In the genomic region with DNA sequence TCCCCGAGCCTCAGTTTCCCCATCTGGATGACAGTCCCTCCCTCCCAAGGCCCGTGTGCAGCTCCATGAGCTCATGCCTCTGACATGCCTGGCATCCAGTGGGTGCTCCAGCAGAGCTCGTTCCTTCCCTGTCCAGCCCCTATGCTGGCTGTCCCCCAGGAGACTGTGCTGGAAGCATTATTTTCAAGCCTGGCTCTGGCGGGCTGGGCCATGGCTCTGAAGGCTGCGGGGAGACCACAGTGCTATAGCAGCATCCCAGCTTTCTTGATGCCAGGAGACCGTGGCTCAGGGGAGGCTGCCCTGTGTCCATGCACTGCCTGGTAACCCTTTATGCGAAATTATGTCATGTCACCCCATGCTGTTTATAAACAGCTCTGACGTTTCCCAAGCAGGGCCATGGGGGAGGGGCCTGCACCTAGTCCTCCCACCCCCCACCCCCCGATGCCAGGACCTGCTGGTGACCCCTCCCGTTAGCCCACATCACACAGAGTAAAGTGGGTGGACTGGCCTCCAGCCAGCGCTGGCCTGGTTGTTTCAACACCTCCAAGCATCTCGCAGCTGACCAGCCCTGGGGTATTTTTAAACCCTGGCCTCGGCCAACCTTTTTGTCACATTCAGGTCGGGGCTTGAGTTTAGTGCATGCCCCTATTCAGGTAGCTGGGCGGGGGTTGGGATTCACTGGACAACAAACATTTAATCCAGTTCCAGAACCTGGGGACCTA, we compare ENCODE assay signal across 22 cellular contexts.
"Had no signal": no experiment of that assay in that cellular context is flagged by ENCODE, and none has a peak within 500 bp of the region (broad histone marks: within the 10 kb centered on the region; RNA-seq: fewer than 3 reads in every experiment).

No MANE protein-coding gene starts in this region.

- H3K4me2 ChIP-seq: smooth muscle cell had no signal

- H3K27me3 ChIP-seq: cardiac muscle cell, esophagus muscularis mucosa, gastroesophageal sphincter, pancreas had no signal

- H3K9me3 ChIP-seq: esophagus muscularis mucosa, gastroesophageal sphincter, pancreas, prostate gland had no signal

- H3K4me1 ChIP-seq: esophagus muscularis mucosa, gastroesophageal sphincter, pancreas, prostate gland had no signal

- ATAC-seq: effector memory CD8-positive, alpha-beta T cell; gastroesophageal sphincter; pancreas had no signal

- H3K4me3 ChIP-seq: cardiac muscle cell, esophagus muscularis mucosa, gastroesophageal sphincter, lung, pancreas, prostate gland, smooth muscle cell had no signal

- H3K27ac Mint-ChIP-seq: dendritic cell treated with granulocyte-macrophage colony-stimulating factor and Interleukin-4, amounts not matched to agents 40 ng/mL and 50 ng/mL, for 4 days; effector memory CD8-positive, alpha-beta T cell; immature natural killer cell; natural killer cell treated with Interleukin-12 subunit alpha and Interleukin-12 subunit beta and Interleukin-15 and Interleukin-18, amount 100 ng/mL, for 72 hours; type B pancreatic cell had no signal

- H3K4me3 Mint-ChIP-seq: dendritic cell treated with granulocyte-macrophage colony-stimulating factor and Interleukin-4, amounts not matched to agents 40 ng/mL and 50 ng/mL, for 4 days; effector memory CD8-positive, alpha-beta T cell; immature natural killer cell; natural killer cell treated with Interleukin-12 subunit alpha and Interleukin-12 subunit beta and Interleukin-15 and Interleukin-18, amount 100 ng/mL, for 72 hours; type B pancreatic cell had no signal

- DNase-seq: cerebellar nuclear complex; effector memory CD8-positive, alpha-beta T cell; glutamatergic neuron; immature natural killer cell; kidney; mesenchymal stem cell; midbrain; occipital lobe; pancreas; retina; stimulated activated CD4-positive, alpha-beta T cell treated with anti-CD3 and anti-CD28 coated beads, Interleukin-2, amount 100 ng/mL, for 48 hours; stimulated activated naive CD4-positive, alpha-beta T cell treated with Interleukin-2 at 50 U/mL for 16 hours had no signal

- H3K27ac ChIP-seq: cardiac muscle cell, epithelial cell of prostate, esophagus muscularis mucosa, gastroesophageal sphincter, pancreas, prostate gland had no signal

- H3K27me3 Mint-ChIP-seq: dendritic cell treated with granulocyte-macrophage colony-stimulating factor and Interleukin-4, amounts not matched to agents 40 ng/mL and 50 ng/mL, for 4 days; effector memory CD8-positive, alpha-beta T cell; natural killer cell treated with Interleukin-12 subunit alpha and Interleukin-12 subunit beta and Interleukin-15 and Interleukin-18, amount 100 ng/mL, for 72 hours; type B pancreatic cell had no signal

- H3K36me3 ChIP-seq: cardiac muscle cell, esophagus muscularis mucosa, gastroesophageal sphincter, pancreas, prostate gland had no signal
